Comparison of ENCODE assay signal across 2 cellular contexts in genomic region chr16:19878760-19879159, GRCh38.
TF ChIP-seq lines count a peak whose summit lies in the region.

No MANE protein-coding gene starts in this region.

TF ChIP-seq in HepG2, 621 proteins besides CTCF, POLR2A, EP300 and RAD21:
- TF ChIP-seq ZNF574 (CRISPR knock-in tag; IDR thresholded peaks at IDR 0.05) (no peak), ZFP36L1 (CRISPR knock-in tag; IDR thresholded peaks at IDR 0.05) (no peak), UBTF (CRISPR knock-in tag; IDR thresholded peaks at IDR 0.05) (0 out of 2 replicates have a peak, but pooled peaks have one; percentile 9)

TF ChIP-seq in H1, 55 proteins besides CTCF, POLR2A, EP300 and RAD21:
- TF ChIP-seq CHD1 (IDR thresholded peaks at IDR 0.05; ENCODE audit: low read depth, low read length) (no peak), SP1 (IDR thresholded peaks at IDR 0.05; ENCODE audit: low read depth, low read length) (no peak), EZH2 (IDR thresholded peaks at IDR 0.05; ENCODE audit: low read depth, low read length, severe bottlenecking) (no peak)
